In the genomic region with DNA sequence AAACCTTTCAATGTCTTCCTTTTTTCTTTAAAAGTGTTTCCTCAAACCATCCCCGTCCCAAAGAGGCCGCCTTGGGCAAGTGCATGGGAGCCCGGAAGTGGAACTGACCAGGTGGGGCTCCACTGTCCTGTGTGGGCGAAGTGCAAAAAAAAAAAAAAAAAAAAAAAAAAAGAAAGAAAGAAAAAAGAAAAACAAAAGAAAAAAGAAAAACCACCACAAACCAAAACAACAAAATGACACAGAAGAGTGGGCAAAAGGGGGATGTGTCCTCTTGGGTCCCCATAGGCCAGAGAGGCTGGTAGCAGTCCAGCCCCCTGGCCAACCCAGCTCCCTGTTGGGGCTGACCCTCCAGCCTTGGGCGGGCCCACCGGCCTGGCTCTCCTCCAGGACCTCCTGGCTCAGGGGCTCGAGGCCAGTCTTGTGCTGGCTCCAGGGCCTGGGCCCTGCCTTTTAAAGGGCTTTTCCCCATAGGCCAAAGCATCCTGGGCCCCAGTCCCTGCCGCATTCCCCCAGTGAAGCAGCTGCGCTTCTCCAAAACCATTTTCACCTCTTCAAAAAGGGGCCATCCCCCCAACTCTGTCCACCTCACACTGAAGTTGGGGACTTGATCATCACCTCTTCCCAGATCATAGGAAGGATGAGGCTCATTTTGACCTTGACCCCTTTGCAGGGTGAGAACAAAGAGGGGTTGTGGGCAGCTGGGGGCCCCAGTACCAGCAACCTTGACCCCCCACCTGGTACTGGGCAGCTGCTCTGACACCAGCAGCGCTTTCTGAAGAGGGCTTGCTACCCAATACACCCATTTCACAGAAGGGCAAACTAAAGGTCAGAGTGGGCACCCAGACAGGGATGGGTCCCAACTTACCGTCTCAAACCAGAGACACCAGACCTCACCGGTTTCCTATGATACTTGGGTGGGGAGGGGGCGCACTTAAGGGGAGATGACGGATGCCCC, we compare ENCODE assay signal across 10 cellular contexts. TPM values are rescaled to one million over a fixed set of nuclear protein-coding genes. Genes with fewer than 3 reads are reported as not detected.
DNase-seq lines count a peak whose midpoint lies in the region; ATAC-seq and TF ChIP-seq lines count a peak whose summit lies in the region.
"Had no signal": no experiment of that assay in that cellular context is flagged by ENCODE, and none has a peak within 500 bp of the region (broad histone marks: within the 10 kb centered on the region; RNA-seq: fewer than 3 reads in every experiment).

No MANE protein-coding gene starts in this region.

- peak; percentile 36 for ATAC-seq in Right ventricle myocardium superior (ENCODE audit: poor library complexity)
- peak; percentile 19 for ATAC-seq in WTC11
- peak; percentile 9 for ATAC-seq in left lung
- ATAC-seq: T-cell had no signal

- no peak overlapping the region; the same call in 1 of the 2 replicates for H3K27ac Mint-ChIP-seq in WTC11

- H3K9me3 ChIP-seq in left lung (no peaks in the 10 kb centered on the region), uterus (no peaks in the 10 kb centered on the region), spleen (no peaks in the 10 kb centered on the region)

- no peaks in the 10 kb centered on the region for H3K9me3 Mint-ChIP-seq in WTC11
- H3K9me3 Mint-ChIP-seq: T-cell had no signal

- H3K27me3 ChIP-seq in left lung (peaks cover 0 to 15% of the 10 kb centered on the region in 2 donors), uterus (no peaks in the 10 kb centered on the region), spleen (replicated peaks in 1 of 7) (no peaks in the 10 kb centered on the region)

- H3K27ac ChIP-seq in left lung (no peak overlapping the region), uterus (peak overlapping the region in 1 of 2 donors; percentile 48), spleen (peak overlapping the region in 2 of 8 donors; percentile 28 to 45)

- no peak for TF ChIP-seq POLR2A in uterus (IDR thresholded peaks at IDR 0.05)
- no peak for TF ChIP-seq POLR2A in spleen (IDR thresholded peaks at IDR 0.05)

- peaks cover 13 to 33% of the 10 kb centered on the region in 2 donors for H3K4me1 ChIP-seq in left lung
- H3K4me1 ChIP-seq in uterus, result peaks cover 0 to 20% of the 10 kb centered on the region in 2 donors
- H3K4me1 ChIP-seq in spleen, result peaks cover 6 to 67% (median 49%) of the 10 kb centered on the region in 6 donors

- H3K4me3 ChIP-seq in left lung (no peak overlapping the region), uterus (no peak overlapping the region), spleen (no peak overlapping the region)

- no peak for TF ChIP-seq CTCF in WTC11 (IDR thresholded peaks at IDR 0.05)
- no peak for TF ChIP-seq CTCF in left lung (IDR thresholded peaks at IDR 0.05)
- no peak for TF ChIP-seq CTCF in uterus (IDR thresholded peaks at IDR 0.05)
- TF ChIP-seq CTCF in spleen (IDR thresholded peaks at IDR 0.05 in 8 of 11, conservative IDR thresholded peaks at IDR 0.05 in 3 of 11), result no peak

- H3K36me3 ChIP-seq in left lung (peaks cover 0 to 32% of the 10 kb centered on the region in 2 donors), uterus (no peaks in the 10 kb centered on the region), spleen (peaks cover 0 to 44% (median 25%) of the 10 kb centered on the region in 6 donors)

- intact Hi-C loops in Right ventricle myocardium superior (cut with DNase I), result no loop called here
- intact Hi-C loops in cardiac septum (cut with DNase I), result no loop called here
- intact Hi-C loops in left lung (cut with DNase I), result no loop called here
- intact Hi-C loops in uterus (cut with DNase I; ENCODE audit: low total_unique reads), result loop anchor here (10.0 kb wide), 2 partner anchors 112 to 262 kb away; no protein-coding TSS in a partner anchor
- intact Hi-C loops in spleen (cut with DNase I; ENCODE audit: low total_unique reads), result no loop called here

- peaks cover 36% of the 10 kb centered on the region for H3K4me1 Mint-ChIP-seq in WTC11

- no peak overlapping the region for H3K4me3 Mint-ChIP-seq in WTC11
- H3K4me3 Mint-ChIP-seq: T-cell had no signal

- POLR2A ChIA-PET in WTC11 (lab: Charles Lee), result no interaction called here

- DNase-seq in Right ventricle myocardium superior, result peak; percentile 78
- DNase-seq in cardiac septum (ENCODE audit: low spot score), result no peak
- DNase-seq in WTC11 (ENCODE audit: low spot score), result peak; percentile 41
- no peak for DNase-seq in left lung
- DNase-seq in uterus, result peak; percentile 71 to 75
- DNase-seq in NCI-H526 (lab: John Stamatoyannopoulos, UW), result no peak
- no peak for DNase-seq in T1000 (lab: John Stamatoyannopoulos, UW)
- DNase-seq in spleen, result no peak
- DNase-seq: NCI-H2171, T-cell had no signal

- WGBS in spleen, 5 donors, result 61 to 81% (median 73%) methylated on average over 14 of the region's 14 CpGs

- no peaks in the 10 kb centered on the region; the same call in 1 of the 2 replicates for H3K27me3 Mint-ChIP-seq in WTC11 (ENCODE audit: low read depth)
- H3K27me3 Mint-ChIP-seq: T-cell had no signal

- CTCF ChIA-PET in WTC11 (lab: Charles Lee), result interaction anchor here (0.5 to 7.5 kb wide), 8 partner anchors 7 to 449 kb away, joined by 3 to 83 read pairs (median 3); partner anchors contain the start of gene NPTXR

- H3K36me3 Mint-ChIP-seq in WTC11, result no peaks in the 10 kb centered on the region

TF ChIP-seq in WTC11, 78 proteins besides CTCF, POLR2A, EP300 and RAD21:
- TF ChIP-seq RORB (CRISPR knock-in tag; IDR thresholded peaks at IDR 0.05) (no peak), SMAD4 (CRISPR knock-in tag; IDR thresholded peaks at IDR 0.05) (no peak), ZNF121 (CRISPR knock-in tag; IDR thresholded peaks at IDR 0.05) (peak; percentile 68; the same call in 1 of the 2 replicates), MXD4 (CRISPR knock-in tag; IDR thresholded peaks at IDR 0.05; ENCODE audit: borderline replicate concordance) (no peak)

RNA-seq across cellular contexts. Expression of gene CBX6, which starts 9.4 kb away (rescaled TPM):
- total RNA-seq in Right ventricle myocardium superior (36.1 TPM), cardiac septum (60.3 TPM), WTC11 (2021) (21.5 to 27.0 TPM (median 23.8 TPM) in 3 replicates), left lung (10 to 100 TPM; 63.0 to 80.0 TPM), uterus (100 to 1,000 TPM in 1 of 4 donors, 10 to 100 TPM in 3; 11.0 to 145 (median 56.4) TPM), spleen (10 to 100 TPM; 35.8 to 72.2 (median 49.2) TPM)
- polyA plus RNA-seq in spleen, result 10 to 100 TPM; 10.2 to 26.3 (median 11.3) TPM

RNA-seq across cellular contexts. Expression of gene NPTXR, which starts 18.8 kb away (rescaled TPM):
- total RNA-seq in Right ventricle myocardium superior (16.8 TPM), cardiac septum (23.5 TPM), WTC11 (2021) (10.4 to 11.2 TPM (median 10.6 TPM) in 3 replicates), left lung (1 to 10 TPM; 4.5 to 5.3 TPM), uterus (10 to 100 TPM in 2 of 4 donors, 1 to 10 TPM in 2; 1.8 to 24.1 (median 10.0) TPM), spleen (10 to 100 TPM in 1 of 7 donors, 1 to 10 TPM in 6; 3.8 to 11.5 (median 5.0) TPM)
- polyA plus RNA-seq in spleen, result 1 to 10 TPM in 1 of 3 donors, under 1 TPM in 2; 0.24 to 1.2 (median 0.53) TPM

Comparison
In these comparisons a context has a peak if more than half of its experiments do, and no peak if none do; other contexts are left out.
1. DNase-seq: peak in Right ventricle myocardium superior (single experiment), WTC11 (single experiment) and uterus (2 of 2); none in cardiac septum (single experiment), left lung (0 of 2), NCI-H526 (0 of 2), T1000 (single experiment) and spleen (single experiment).
2. Peak in every context shown above with its lines, with median percentiles within 50 percentile points of each other: ATAC-seq.